ENCODE assay signal across 8 cellular contexts in the genomic region with DNA sequence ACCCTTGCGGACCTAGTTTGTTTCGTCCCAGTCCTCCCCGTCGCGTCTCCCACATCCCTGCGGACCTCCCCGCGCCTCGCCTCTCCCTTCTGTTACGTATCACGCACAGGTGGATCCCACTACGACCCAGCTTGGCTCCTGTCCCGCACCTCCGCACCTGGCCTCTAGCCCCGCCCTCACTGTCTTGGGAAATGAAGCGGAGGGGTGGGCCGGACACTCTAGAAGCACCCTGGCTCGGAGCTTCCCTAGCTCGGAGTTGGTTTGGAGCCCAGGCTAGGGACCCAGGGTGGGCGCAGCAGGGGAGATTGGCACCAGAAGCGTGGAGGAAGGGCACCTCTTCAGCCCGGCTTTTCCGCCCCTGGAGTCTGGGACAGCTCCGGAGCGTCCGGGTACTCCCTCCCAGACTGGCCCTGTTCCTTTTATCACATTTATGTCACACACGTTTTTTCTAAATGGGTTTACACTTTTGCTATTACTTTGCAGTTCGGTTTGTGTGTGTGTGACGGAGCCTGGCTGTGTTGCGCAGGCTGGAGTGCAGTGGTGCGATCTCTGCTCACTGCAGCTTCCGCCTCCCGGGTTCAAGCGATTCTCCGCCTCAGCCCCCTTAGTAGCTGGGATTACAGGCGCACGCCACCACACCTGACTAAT. TPM values are rescaled to one million over a fixed set of nuclear protein-coding genes. Genes with fewer than 3 reads are reported as not detected.
DNase-seq lines count a peak whose midpoint lies in the region; ATAC-seq and TF ChIP-seq lines count a peak whose summit lies in the region.

No MANE protein-coding gene starts in this region.

- H3K27ac Mint-ChIP-seq in naive thymus-derived CD4-positive, alpha-beta T cell = peak overlapping the region; percentile 96 to 100 (median 98)

- POLR2A ChIA-PET in naive thymus-derived CD4-positive, alpha-beta T cell (lab: Charles Lee) = interaction anchor here (0.6 to 6.0 kb wide), 16 partner anchors 10 to 827 kb away, joined by 3 to 89 read pairs (median 4); partner anchors contain the start of genes AMDHD2, ATP6V0C, ECI1 and MAPK8IP3

- peaks cover 0 to 3% (median 0%) of the 10 kb centered on the region in 5 donors for H3K36me3 Mint-ChIP-seq in naive thymus-derived CD4-positive, alpha-beta T cell

- peak; percentile 26 for ATAC-seq in naive thymus-derived CD4-positive, alpha-beta T cell
- no peak for ATAC-seq in GM21529 (IDR thresholded peaks at IDR 0.05; ENCODE audit: unreplicated experiment)

- H3K27me3 Mint-ChIP-seq in naive thymus-derived CD4-positive, alpha-beta T cell = no peaks in the 10 kb centered on the region

- peaks cover 11 to 50% (median 24%) of the 10 kb centered on the region in 3 donors for H3K4me1 ChIP-seq in esophagus squamous epithelium
- peaks cover 5 to 9% of the 10 kb centered on the region in 2 donors for H3K4me1 ChIP-seq in naive thymus-derived CD4-positive, alpha-beta T cell (ENCODE audit: control insufficient read depth in 2 of 2, insufficient read depth in 2 of 2, low read length in 2 of 2)
- H3K4me1 ChIP-seq in thymus (ENCODE audit: control insufficient read depth, insufficient read depth, low read length) = peaks cover 6% of the 10 kb centered on the region

- H3K9me3 ChIP-seq in esophagus squamous epithelium (no peaks in the 10 kb centered on the region), thymus (ENCODE audit: control insufficient read depth) (peaks cover 1% of the 10 kb centered on the region)
- H3K9me3 ChIP-seq in naive thymus-derived CD4-positive, alpha-beta T cell (ENCODE audit: control insufficient read depth in 2 of 3, low read length in 3 of 3) = no peaks in the 10 kb centered on the region

- no peaks in the 10 kb centered on the region for H3K27me3 ChIP-seq in esophagus squamous epithelium
- H3K27me3 ChIP-seq in naive thymus-derived CD4-positive, alpha-beta T cell (ENCODE audit: control insufficient read depth in 2 of 2, insufficient read depth in 2 of 2, low read length in 2 of 2) = no peaks in the 10 kb centered on the region
- H3K27me3 ChIP-seq in thymus (ENCODE audit: control insufficient read depth, insufficient read depth) = no peaks in the 10 kb centered on the region

- H3K4me3 Mint-ChIP-seq in naive thymus-derived CD4-positive, alpha-beta T cell = peak overlapping the region; percentile 84 to 100 (median 96)

- intact Hi-C loops in esophagus squamous epithelium (cut with DNase I) = no loop called here
- intact Hi-C loops in naive thymus-derived CD4-positive, alpha-beta T cell (cut with micrococcal nuclease) = loop anchor here (1.0 to 10.0 kb wide), 8 partner anchors 12 to 752 kb away; partner anchors contain the start of genes AMDHD2 (in 2 of the 2), ATP6V0C (in 2 of the 2), E4F1 (in 1 of the 2) and HCFC1R1 (in 1 of the 2)

- TF ChIP-seq CTCF in esophagus squamous epithelium (IDR thresholded peaks at IDR 0.05) = no peak

- DNase-seq in 8988T (peak; percentile 41), GM19238 (ENCODE audit: insufficient read length, low spot score) (peak; percentile 51), NCI-H69 (lab: John Stamatoyannopoulos, UW) (peak; percentile 86), esophagus squamous epithelium (lab: John Stamatoyannopoulos, UW) (no peak)
- DNase-seq in activated T-cell treated with anti-CD3 and anti-CD28 coated beads, Interleukin-2, amount 50 U/mL, for 48 hours = peak; percentile 73 to 78
- DNase-seq in naive thymus-derived CD4-positive, alpha-beta T cell = peak in 8 of 9 donors; percentile 61 to 81 (median 78)

- WGBS in esophagus squamous epithelium, 2 donors = 1 to 2% methylated on average over 20 to 25 of the region's 37 CpGs
- 1% methylated on average over 37 of the region's 37 CpGs for WGBS in thymus

- H3K4me1 Mint-ChIP-seq in naive thymus-derived CD4-positive, alpha-beta T cell = peaks cover 0 to 36% (median 23%) of the 10 kb centered on the region in 7 donors

- peak overlapping the region; percentile 53 to 82 (median 72) for H3K4me3 ChIP-seq in esophagus squamous epithelium
- peak overlapping the region; percentile 71 for H3K4me3 ChIP-seq in naive thymus-derived CD4-positive, alpha-beta T cell (ENCODE audit: low read length)
- peak overlapping the region; percentile 74 for H3K4me3 ChIP-seq in thymus (ENCODE audit: low read length)

- peaks cover 0 to 4% (median 0%) of the 10 kb centered on the region in 11 donors for H3K9me3 Mint-ChIP-seq in naive thymus-derived CD4-positive, alpha-beta T cell

- peaks cover 15 to 32% (median 19%) of the 10 kb centered on the region in 3 donors for H3K36me3 ChIP-seq in esophagus squamous epithelium
- H3K36me3 ChIP-seq in naive thymus-derived CD4-positive, alpha-beta T cell (ENCODE audit: control insufficient read depth in 2 of 3, insufficient read depth in 3 of 3, low read length in 3 of 3) = peaks cover 0 to 22% (median 0%) of the 10 kb centered on the region in 3 experiments
- H3K36me3 ChIP-seq in thymus (ENCODE audit: control insufficient read depth, insufficient read depth) = peaks cover 27% of the 10 kb centered on the region

- TF ChIP-seq POLR2A in esophagus squamous epithelium (IDR thresholded peaks at IDR 0.05) = peak in 3 of 4 donors; percentile 15 to 55 (median 28)

- CTCF ChIA-PET in naive thymus-derived CD4-positive, alpha-beta T cell (lab: Charles Lee) = interaction anchor here (0.7 to 1.6 kb wide), 3 partner anchors 14 to 21 kb away, joined by 3 to 4 read pairs (median 3); partner anchors contain the start of gene ATP6V0C

- H3K27ac ChIP-seq in esophagus squamous epithelium = peak overlapping the region; percentile 95 to 99 (median 98)
- peak overlapping the region; percentile 93 for H3K27ac ChIP-seq in naive thymus-derived CD4-positive, alpha-beta T cell (ENCODE audit: low read depth, low read length)
- peak overlapping the region; percentile 97 for H3K27ac ChIP-seq in thymus (ENCODE audit: low read depth)

RNA-seq across cellular contexts. Expression of gene CEMP1, which starts 1.4 kb away (rescaled TPM):
- total RNA-seq in esophagus squamous epithelium = under 1 TPM in 1 of 4 donors, not detected in 3; 0.76 TPM
- 1 to 10 TPM in 3 of 5 experiments, not detected in 2; 1.4 to 3.3 (median 2.8) TPM for total RNA-seq in naive thymus-derived CD4-positive, alpha-beta T cell
- 1 to 10 TPM; 3.7 to 7.3 TPM for polyA plus RNA-seq in naive thymus-derived CD4-positive, alpha-beta T cell
- polyA plus RNA-seq in thymus = 1.2 TPM

RNA-seq across cellular contexts. Expression of gene PDPK1, which starts 5.2 kb away (rescaled TPM):
- total RNA-seq in esophagus squamous epithelium = 10 to 100 TPM; 18.3 to 28.2 (median 23.3) TPM
- total RNA-seq in naive thymus-derived CD4-positive, alpha-beta T cell = 10 to 100 TPM; 52.2 to 71.5 (median 58.3) TPM
- 10 to 100 TPM; 30.7 to 43.5 TPM for polyA plus RNA-seq in naive thymus-derived CD4-positive, alpha-beta T cell
- polyA plus RNA-seq in thymus = 14.1 TPM

RNA-seq across cellular contexts. Expression of gene AMDHD2, which starts 12.4 kb away (rescaled TPM):
- total RNA-seq in esophagus squamous epithelium = 10 to 100 TPM; 11.6 to 23.9 (median 17.5) TPM
- total RNA-seq in naive thymus-derived CD4-positive, alpha-beta T cell = 100 to 1,000 TPM in 4 of 5 experiments, 10 to 100 TPM in 1; 60.0 to 258 (median 112) TPM
- 10 to 100 TPM; 15.0 to 22.5 TPM for polyA plus RNA-seq in naive thymus-derived CD4-positive, alpha-beta T cell
- 33.2 TPM for polyA plus RNA-seq in thymus

RNA-seq across cellular contexts. Expression of gene ATP6V0C, which starts 18.9 kb away (rescaled TPM):
- total RNA-seq in esophagus squamous epithelium = 100 to 1,000 TPM in 2 of 4 donors, 10 to 100 TPM in 2; 70.8 to 196 (median 125) TPM
- total RNA-seq in naive thymus-derived CD4-positive, alpha-beta T cell = 100 to 1,000 TPM in 4 of 5 experiments, 10 to 100 TPM in 1; 98.2 to 303 (median 113) TPM
- polyA plus RNA-seq in naive thymus-derived CD4-positive, alpha-beta T cell = 10 to 100 TPM; 76.5 to 96.9 TPM
- polyA plus RNA-seq in thymus = 103 TPM

RNA-seq across cellular contexts. Expression of gene TBC1D24, which starts 57.7 kb away (rescaled TPM):
- 1 to 10 TPM; 3.1 to 4.6 (median 3.7) TPM for total RNA-seq in esophagus squamous epithelium
- 10 to 100 TPM in 2 of 5 experiments, 1 to 10 TPM in 3; 5.4 to 13.5 (median 9.2) TPM for total RNA-seq in naive thymus-derived CD4-positive, alpha-beta T cell
- polyA plus RNA-seq in naive thymus-derived CD4-positive, alpha-beta T cell = 1 to 10 TPM; 1.7 to 2.5 TPM
- polyA plus RNA-seq in thymus = 3.7 TPM
